In genomic region chr12:6226002-6226700, GRCh38 we compare ENCODE assay signal across 8 cellular contexts. TPM values are rescaled to one million over a fixed set of nuclear protein-coding genes. Genes with fewer than 3 reads are reported as not detected.
DNase-seq lines count a peak whose midpoint lies in the region; ATAC-seq lines count a peak whose summit lies in the region.

No MANE protein-coding gene starts in this region.

- H3K9me3 ChIP-seq in BLaER1 treated with 17β-estradiol and CSF1 and Interleukin-3, amounts not matched to agents 10 nM and 100 nM (replicated peaks in 1 of 11): no peaks in the 10 kb centered on the region
- H3K9me3 ChIP-seq in trophoblast cell (ENCODE audit: insufficient read depth, low read depth, low read length): peaks cover 3% of the 10 kb centered on the region

- no peak overlapping the region for H2AFZ ChIP-seq in trophoblast cell (ENCODE audit: insufficient read depth, low read length, poor library complexity)

- H3K27ac ChIP-seq in BLaER1 treated with 17β-estradiol and CSF1 and Interleukin-3, amounts not matched to agents 10 nM and 100 nM: peak overlapping the region; percentile 80 to 99 (median 95)
- H3K27ac ChIP-seq in angular gyrus (ENCODE audit: low read depth, low read length) (peak overlapping the region; percentile 94), trophoblast cell (ENCODE audit: low read depth, low read length) (no peak overlapping the region)

- H3K36me3 ChIP-seq in BLaER1 treated with 17β-estradiol and CSF1 and Interleukin-3, amounts not matched to agents 10 nM and 100 nM: peaks cover 44 to 85% (median 63%) of the 10 kb centered on the region in 11 experiments
- peaks cover 56 to 67% of the 10 kb centered on the region in 2 experiments for H3K36me3 ChIP-seq in trophoblast cell (ENCODE audit: control insufficient read depth in 1 of 2, insufficient read depth in 2 of 2, low read length in 2 of 2)

- DNase-seq in cardiac septum (ENCODE audit: low spot score) (peak; percentile 89), trophoblast cell (no peak), NCI-H1930 (lab: John Stamatoyannopoulos, UW) (no peak), NCI-H526 (lab: John Stamatoyannopoulos, UW) (no peak), HK-2 (ENCODE audit: unreplicated experiment) (no peak)

- peaks cover 98 to 100% (median 100%) of the 10 kb centered on the region in 10 experiments for H3K4me1 ChIP-seq in BLaER1 treated with 17β-estradiol and CSF1 and Interleukin-3, amounts not matched to agents 10 nM and 100 nM
- H3K4me1 ChIP-seq in trophoblast cell (ENCODE audit: control insufficient read depth in 1 of 2, insufficient read depth in 2 of 2, low read length in 2 of 2): peaks cover 26 to 44% of the 10 kb centered on the region in 2 experiments

- no peak overlapping the region for H4K8ac ChIP-seq in trophoblast cell (ENCODE audit: low read depth, low read length)

- H3K23ac ChIP-seq in trophoblast cell (ENCODE audit: low read length): no peak overlapping the region

- H3K18ac ChIP-seq in trophoblast cell (ENCODE audit: low read length): peak overlapping the region; percentile 54

- no peak overlapping the region for H4K91ac ChIP-seq in trophoblast cell (ENCODE audit: low read depth, low read length)

- peaks cover 12% of the 10 kb centered on the region for H3K79me1 ChIP-seq in trophoblast cell (ENCODE audit: low read length)

- peaks cover 0 to 100% (median 2%) of the 10 kb centered on the region in 11 experiments; a peak in 9 of 22 replicates for H4K20me1 ChIP-seq in BLaER1 treated with 17β-estradiol and CSF1 and Interleukin-3, amounts not matched to agents 10 nM and 100 nM

- H3K4me3 ChIP-seq in BLaER1 treated with 17β-estradiol and CSF1 and Interleukin-3, amounts not matched to agents 10 nM and 100 nM: peak overlapping the region; percentile 3 to 59 (median 42); a peak in 17 of 20 replicates
- no peak overlapping the region for H3K4me3 ChIP-seq in trophoblast cell (ENCODE audit: low read depth, low read length)

- H3K4me2 ChIP-seq in BLaER1 treated with 17β-estradiol and CSF1 and Interleukin-3, amounts not matched to agents 10 nM and 100 nM: peak overlapping the region; percentile 86 to 100 (median 99)
- no peak overlapping the region for H3K4me2 ChIP-seq in trophoblast cell (ENCODE audit: low read length)

- H2BK12ac ChIP-seq in trophoblast cell (ENCODE audit: low read length): no peak overlapping the region

- no peaks in the 10 kb centered on the region for H3K27me3 ChIP-seq in BLaER1 treated with 17β-estradiol and CSF1 and Interleukin-3, amounts not matched to agents 10 nM and 100 nM
- H3K27me3 ChIP-seq in trophoblast cell (ENCODE audit: insufficient read depth, low read length): no peaks in the 10 kb centered on the region

- WGBS in trophoblast cell (ENCODE audit: extremely low coverage, insufficient coverage, insufficient read length): no CpG with 5 or more reads among the region's 12 CpGs

- intact Hi-C loops in cardiac septum (cut with DNase I): loop anchor here (2.0 kb wide), 1 partner anchor 53 kb away; no protein-coding TSS in a partner anchor

- H2BK5ac ChIP-seq in trophoblast cell (ENCODE audit: low read depth, low read length, poor library complexity): no peak overlapping the region

- H3K79me2 ChIP-seq in trophoblast cell (ENCODE audit: control insufficient read depth, insufficient read depth, low read length, poor library complexity): peaks cover 9% of the 10 kb centered on the region

- H3K9ac ChIP-seq in BLaER1 treated with 17β-estradiol and CSF1 and Interleukin-3, amounts not matched to agents 10 nM and 100 nM: peak overlapping the region; percentile 73 to 90 (median 84)
- no peak overlapping the region for H3K9ac ChIP-seq in trophoblast cell (ENCODE audit: low read length)

- no peak overlapping the region for H2BK120ac ChIP-seq in trophoblast cell (ENCODE audit: insufficient read depth, low read length, poor library complexity)

- no peak overlapping the region for H3K14ac ChIP-seq in trophoblast cell (ENCODE audit: low read length)

- no peak overlapping the region for H3K4ac ChIP-seq in trophoblast cell (ENCODE audit: low read depth, low read length)

- H4K12ac ChIP-seq in trophoblast cell (ENCODE audit: low read depth, low read length): no peak overlapping the region

- no peak for ATAC-seq in HG02759 (IDR thresholded peaks at IDR 0.05; ENCODE audit: unreplicated experiment)

- H2AK5ac ChIP-seq in trophoblast cell (ENCODE audit: low read length): no peak overlapping the region

RNA-seq across cellular contexts. Expression of gene CD9, which starts 26.0 kb away (rescaled TPM):
- total RNA-seq in cardiac septum: 70.2 TPM
- 675 and 739 TPM in 2 replicates for polyA plus RNA-seq in trophoblast cell (2013)
